In genomic region chr19:19134687-19135158, GRCh38 we compare ENCODE assay signal across 9 cellular contexts. TPM values are rescaled to one million over a fixed set of nuclear protein-coding genes. Genes with fewer than 3 reads are reported as not detected.
DNase-seq lines count a peak whose midpoint lies in the region; ATAC-seq, FAIRE-seq and TF ChIP-seq lines count a peak whose summit lies in the region.
"Had no signal": no experiment of that assay in that cellular context is flagged by ENCODE, and none has a peak within 500 bp of the region (broad histone marks: within the 10 kb centered on the region; RNA-seq: fewer than 3 reads in every experiment).

No MANE protein-coding gene starts in this region.

- H3K36me3 ChIP-seq in CD4-positive, CD25-positive, alpha-beta regulatory T cell (ENCODE audit: control insufficient read depth, insufficient read depth, low read length), result no peaks in the 10 kb centered on the region
- H3K36me3 ChIP-seq in mucosa of descending colon (ENCODE audit: low read depth) (peaks cover 4% of the 10 kb centered on the region), Caco-2 (ENCODE audit: control insufficient read depth, insufficient read depth, low read length) (no peaks in the 10 kb centered on the region)

- no peak overlapping the region for H3K27ac ChIP-seq in CD4-positive, CD25-positive, alpha-beta regulatory T cell (ENCODE audit: insufficient read depth, low read length, poor library complexity, severe bottlenecking)

- peak overlapping the region in 1 of 3 donors; percentile 36 for H3K27ac Mint-ChIP-seq in CD4-positive, CD25-positive, alpha-beta regulatory T cell
- no peak overlapping the region for H3K27ac Mint-ChIP-seq in Caco-2 (ENCODE audit: unreplicated experiment)

- CTCF ChIA-PET in Caco-2 (lab: Charles Lee), result no interaction called here

- H3K9me3 Mint-ChIP-seq in CD4-positive, CD25-positive, alpha-beta regulatory T cell, result peaks cover 0 to 3% (median 0%) of the 10 kb centered on the region in 7 donors
- H3K9me3 Mint-ChIP-seq in Caco-2 (ENCODE audit: unreplicated experiment), result no peaks in the 10 kb centered on the region

- no peak overlapping the region for H3K4me3 ChIP-seq in CD4-positive, CD25-positive, alpha-beta regulatory T cell (ENCODE audit: low read depth, low read length)
- H3K4me3 ChIP-seq in mucosa of descending colon (no peak overlapping the region), Caco-2 (ENCODE audit: low read depth, low read length) (no peak overlapping the region)

- peaks cover 19% of the 10 kb centered on the region for H3K4me1 ChIP-seq in CD4-positive, CD25-positive, alpha-beta regulatory T cell (ENCODE audit: control insufficient read depth, insufficient read depth, low read length, poor library complexity, severe bottlenecking)
- H3K4me1 ChIP-seq in mucosa of descending colon (ENCODE audit: low read depth) (peaks cover 8% of the 10 kb centered on the region), Caco-2 (no peaks in the 10 kb centered on the region)

- FAIRE-seq in GM12891 (lab: Jason Lieb, UNC), result no peak

- TF ChIP-seq CTCF in mucosa of descending colon (IDR thresholded peaks at IDR 0.05), result no peak
- no peak for TF ChIP-seq CTCF in Caco-2 (IDR thresholded peaks at IDR 0.05; ENCODE audit: insufficient read depth in 1 of 2, low read depth in 1 of 2, low read length in 1 of 2, severe bottlenecking in 1 of 2, unreplicated experiment in 1 of 2)

- intact Hi-C loops in mucosa of descending colon (cut with DNase I, micrococcal nuclease) (no loop called here), Caco-2 (cut with micrococcal nuclease; ENCODE audit: unreplicated experiment) (loop anchor here (5.0 kb wide), 1 partner anchor 38 kb away; the partner anchor contains the start of gene MEF2B)

- H3K36me3 Mint-ChIP-seq in CD4-positive, CD25-positive, alpha-beta regulatory T cell, result peaks cover 8% of the 10 kb centered on the region
- H3K36me3 Mint-ChIP-seq in Caco-2 (ENCODE audit: insufficient read depth, unreplicated experiment), result peaks cover 11% of the 10 kb centered on the region

- peak; percentile 18 to 31 (median 21) for DNase-seq in CD4-positive, CD25-positive, alpha-beta regulatory T cell
- peak; percentile 76 for DNase-seq in NAMALWA (ENCODE audit: low spot score)
- DNase-seq in activated T-cell treated with anti-CD3 and anti-CD28 coated beads, Interleukin-2, amount 50 U/mL, for 48 hours, result peak; percentile 63 to 70
- peak in 2 of 3 donors; percentile 39 to 44 for DNase-seq in mucosa of descending colon
- DNase-seq in GM12891 (ENCODE audit: insufficient read length, low spot score), result no peak
- DNase-seq in LoVo (ENCODE audit: low spot score), result no peak
- DNase-seq in Caco-2, result no peak
- DNase-seq: activated naive CD8-positive, alpha-beta T cell treated with anti-CD3 and anti-CD28 coated beads, Interleukin-2, amount 10 ng/mL, durations not matched to agents 7 days and 5 days had no signal

- POLR2A ChIA-PET in Caco-2 (lab: Charles Lee), result no interaction called here

- no peak for ATAC-seq in CD4-positive, CD25-positive, alpha-beta regulatory T cell (ENCODE audit: low read depth in 2 of 2)
- ATAC-seq in mucosa of descending colon, result no peak
- ATAC-seq in HG03175 (IDR thresholded peaks at IDR 0.05; ENCODE audit: unreplicated experiment), result no peak

- H3K4me1 Mint-ChIP-seq in CD4-positive, CD25-positive, alpha-beta regulatory T cell, result peaks cover 6 to 39% (median 23%) of the 10 kb centered on the region in 4 donors
- no peaks in the 10 kb centered on the region for H3K4me1 Mint-ChIP-seq in Caco-2 (ENCODE audit: low read depth, unreplicated experiment)

- no peak for TF ChIP-seq POLR2A in GM12891 (IDR thresholded peaks at IDR 0.05; ENCODE audit: low read depth, low read length)

- H3K27me3 ChIP-seq in CD4-positive, CD25-positive, alpha-beta regulatory T cell (ENCODE audit: control insufficient read depth, insufficient read depth, low read length), result no peaks in the 10 kb centered on the region
- no peaks in the 10 kb centered on the region for H3K27me3 ChIP-seq in Caco-2 (replicated peaks; ENCODE audit: control insufficient read depth, insufficient read depth, low read length)

- H3K27me3 Mint-ChIP-seq in CD4-positive, CD25-positive, alpha-beta regulatory T cell, result no peaks in the 10 kb centered on the region
- H3K27me3 Mint-ChIP-seq in Caco-2 (ENCODE audit: insufficient read depth, unreplicated experiment), result no peaks in the 10 kb centered on the region
- H3K27me3 Mint-ChIP-seq: activated naive CD8-positive, alpha-beta T cell treated with anti-CD3 and anti-CD28 coated beads, Interleukin-2, amount 10 ng/mL, durations not matched to agents 7 days and 5 days had no signal

- BruUV-seq in Caco-2 (replicated peaks; lab: Mats Ljungman, UMichigan), result no TSS peak

- H3K9me3 ChIP-seq in CD4-positive, CD25-positive, alpha-beta regulatory T cell (ENCODE audit: control insufficient read depth in 2 of 2, low read length in 2 of 2), result peaks cover 0 to 6% of the 10 kb centered on the region in 2 experiments
- H3K9me3 ChIP-seq in mucosa of descending colon, result peaks cover 7% of the 10 kb centered on the region
- H3K9me3 ChIP-seq in Caco-2, result peaks cover 21% of the 10 kb centered on the region

- no peak overlapping the region for H3K4me3 Mint-ChIP-seq in CD4-positive, CD25-positive, alpha-beta regulatory T cell
- no peak overlapping the region for H3K4me3 Mint-ChIP-seq in Caco-2 (ENCODE audit: unreplicated experiment)
- H3K4me3 Mint-ChIP-seq: activated naive CD8-positive, alpha-beta T cell treated with anti-CD3 and anti-CD28 coated beads, Interleukin-2, amount 10 ng/mL, durations not matched to agents 7 days and 5 days had no signal

TF ChIP-seq in GM12891, 5 proteins besides CTCF, POLR2A, EP300 and RAD21:
- TF ChIP-seq POLR2AphosphoS5 (IDR thresholded peaks at IDR 0.05; ENCODE audit: low read depth, low read length), result no peak
- no peak for TF ChIP-seq SPI1 (IDR thresholded peaks at IDR 0.05; ENCODE audit: low read depth, low read length)
- no peak for TF ChIP-seq TAF1 (IDR thresholded peaks at IDR 0.05; ENCODE audit: low read depth, low read length)
- no peak for TF ChIP-seq PAX5 (IDR thresholded peaks at IDR 0.05; ENCODE audit: insufficient read depth, low read length, severe bottlenecking)
- no peak for TF ChIP-seq POU2F2 (IDR thresholded peaks at IDR 0.05; ENCODE audit: low read depth, low read length)

RNA-seq across cellular contexts. Expression of gene TMEM161A, which starts 3.6 kb away (rescaled TPM):
- total RNA-seq in CD4-positive, CD25-positive, alpha-beta regulatory T cell, result 15.6 TPM
- 10 to 100 TPM; 24.0 to 26.0 (median 24.8) TPM for polyA plus RNA-seq in CD4-positive, CD25-positive, alpha-beta regulatory T cell
- total RNA-seq in mucosa of descending colon (10 to 100 TPM; 14.7 to 23.4 (median 17.6) TPM), Caco-2 (2022) (36.9 and 38.3 TPM in 2 replicates)
- polyA plus RNA-seq in GM12891 (2012; ENCODE audit: low read depth, missing spikeins), result 14.2 TPM

RNA-seq across cellular contexts. Expression of gene MEF2B, which starts 35.3 kb away (rescaled TPM):
- 3.5 TPM for total RNA-seq in CD4-positive, CD25-positive, alpha-beta regulatory T cell
- under 1 TPM in 1 of 4 donors, not detected in 3; 0.30 TPM for polyA plus RNA-seq in CD4-positive, CD25-positive, alpha-beta regulatory T cell
- total RNA-seq in mucosa of descending colon, result 1 to 10 TPM; 1.5 to 3.0 (median 2.5) TPM
- 64.8 TPM for polyA plus RNA-seq in GM12891 (2012; ENCODE audit: low read depth, missing spikeins)
- total RNA-seq in Caco-2 (2022), result 0.82 and 1.5 TPM in 2 replicates

RNA-seq across cellular contexts. Expression of gene BORCS8, which starts 57.2 kb away (rescaled TPM):
- 27.4 TPM for total RNA-seq in CD4-positive, CD25-positive, alpha-beta regulatory T cell
- polyA plus RNA-seq in CD4-positive, CD25-positive, alpha-beta regulatory T cell, result 10 to 100 TPM; 20.1 to 28.4 (median 21.8) TPM
- 10 to 100 TPM; 29.1 to 41.0 (median 31.8) TPM for total RNA-seq in mucosa of descending colon
- polyA plus RNA-seq in GM12891 (2012; ENCODE audit: low read depth, missing spikeins), result 14.7 TPM
- total RNA-seq in Caco-2 (2022), result 36.2 and 37.7 TPM in 2 replicates

RNA-seq across cellular contexts. Expression of gene RFXANK, which starts 57.3 kb away (rescaled TPM):
- 62.1 TPM for total RNA-seq in CD4-positive, CD25-positive, alpha-beta regulatory T cell
- 100 to 1,000 TPM in 1 of 4 donors, 10 to 100 TPM in 3; 59.1 to 103 (median 80.7) TPM for polyA plus RNA-seq in CD4-positive, CD25-positive, alpha-beta regulatory T cell
- total RNA-seq in mucosa of descending colon (10 to 100 TPM; 62.3 to 71.4 (median 64.9) TPM), Caco-2 (2022) (59.8 and 73.4 TPM in 2 replicates)
- polyA plus RNA-seq in GM12891 (2012; ENCODE audit: low read depth, missing spikeins), result 119 TPM

Comparison
In these comparisons a context has a peak if more than half of its experiments do, and no peak if none do; other contexts are left out.
1. DNase-seq: peak in CD4-positive, CD25-positive, alpha-beta regulatory T cell (3 of 3), NAMALWA (single experiment), activated T-cell treated with anti-CD3 and anti-CD28 coated beads, Interleukin-2, amount 50 U/mL, for 48 hours (2 of 2) and mucosa of descending colon (2 of 3); none in GM12891 (single experiment), LoVo (single experiment) and Caco-2 (0 of 2).